In genomic region chr1:248825136-248825535, GRCh38 we compare ENCODE assay signal across 8 cellular contexts. TPM values are rescaled to one million over a fixed set of nuclear protein-coding genes. Genes with fewer than 3 reads are reported as not detected.
DNase-seq lines count a peak whose midpoint lies in the region; ATAC-seq and TF ChIP-seq lines count a peak whose summit lies in the region.

No MANE protein-coding gene starts in this region.

- H3K27me3 ChIP-seq in GM06990 (replicated peaks; ENCODE audit: control insufficient read depth, insufficient read depth, low read length) = no peaks in the 10 kb centered on the region
- no peaks in the 10 kb centered on the region for H3K27me3 ChIP-seq in psoas muscle (ENCODE audit: insufficient read depth in 3 of 3, low read length in 2 of 3)

- no peaks in the 10 kb centered on the region for H3K27me3 Mint-ChIP-seq in T-helper 17 cell

- peak overlapping the region; percentile 99 for H3K4me3 Mint-ChIP-seq in T-helper 17 cell

- peaks cover 5% of the 10 kb centered on the region; the same call in 1 of the 2 replicates for H3K36me3 ChIP-seq in GM06990 (ENCODE audit: control insufficient read depth, insufficient read depth, low read length)
- peaks cover 0 to 9% of the 10 kb centered on the region in 2 donors for H3K36me3 ChIP-seq in psoas muscle (ENCODE audit: insufficient read depth in 1 of 2, low read depth in 1 of 2)

- no peaks in the 10 kb centered on the region for H3K9me3 ChIP-seq in T-helper 17 cell (ENCODE audit: control insufficient read depth, low read length, poor library complexity, severe bottlenecking)
- H3K9me3 ChIP-seq in psoas muscle = no peaks in the 10 kb centered on the region

- H3K4me1 Mint-ChIP-seq in T-helper 17 cell = peaks cover 57% of the 10 kb centered on the region

- TF ChIP-seq CTCF in GM06990 (IDR thresholded peaks at IDR 0.05; ENCODE audit: insufficient read depth, low read length, poor library complexity, severe bottlenecking) (no peak), fibroblast of mammary gland (conservative IDR thresholded peaks at IDR 0.05; ENCODE audit: control insufficient read depth, insufficient read depth, low read depth, low read length) (no peak), psoas muscle (IDR thresholded peaks at IDR 0.05) (no peak)

- peak overlapping the region; percentile 98 for H3K27ac Mint-ChIP-seq in T-helper 17 cell

- H3K4me3 ChIP-seq in GM06990 (replicated peaks; ENCODE audit: low read depth, low read length) (peak overlapping the region; percentile 92), fibroblast of mammary gland (ENCODE audit: control insufficient read depth, low read depth, low read length) (peak overlapping the region; percentile 81), psoas muscle (peak overlapping the region; percentile 83)

- no peak for ATAC-seq in T-helper 17 cell
- ATAC-seq in psoas muscle = no peak
- no peak for ATAC-seq in GM18517 (IDR thresholded peaks at IDR 0.05; ENCODE audit: unreplicated experiment)
- ATAC-seq in HG02763 (IDR thresholded peaks at IDR 0.05; ENCODE audit: unreplicated experiment) = no peak

- H3K36me3 Mint-ChIP-seq in T-helper 17 cell (ENCODE audit: low read depth) = peaks cover 6% of the 10 kb centered on the region

- 20 to 26% (median 22%) methylated on average over 10 of the region's 10 CpGs for whole genome bisulfite sequencing in psoas muscle, 3 donors

- intact Hi-C loops in psoas muscle (cut with DNase I) = no loop called here

- H3K4me1 ChIP-seq in psoas muscle = peaks cover 51% of the 10 kb centered on the region

- DNase-seq in GM06990 (ENCODE audit: extremely low read depth, insufficient read length) (no peak), T-helper 17 cell (no peak), fibroblast of mammary gland (ENCODE audit: low read depth) (peak; percentile 49), psoas muscle (no peak), NOMO-1 treated with dmso at 0.1 percent for 144 hours (lab: John Stamatoyannopoulos, UW; ENCODE audit: unreplicated experiment) (no peak), HUDEP-2 (lab: John Stamatoyannopoulos, UW; ENCODE audit: unreplicated experiment in 76 of 76) (no peak)

- peak overlapping the region; percentile 95 for H3K27ac ChIP-seq in psoas muscle

RNA-seq across cellular contexts. Expression of gene SH3BP5L, which starts 0.6 kb away (rescaled TPM):
- total RNA-seq in T-helper 17 cell = 10 to 100 TPM; 13.3 to 20.0 TPM
- total RNA-seq in psoas muscle = 10 to 100 TPM; 18.6 to 27.9 (median 24.8) TPM
- polyA plus RNA-seq in psoas muscle = 10 to 100 TPM; 21.1 to 52.7 (median 42.0) TPM

RNA-seq across cellular contexts. Expression of gene ZNF672, which starts 12.9 kb away (rescaled TPM):
- total RNA-seq in T-helper 17 cell (10 to 100 TPM; 23.1 to 28.8 TPM), psoas muscle (10 to 100 TPM; 46.2 to 57.0 (median 48.8) TPM)
- 10 to 100 TPM; 25.3 to 51.9 (median 39.5) TPM for polyA plus RNA-seq in psoas muscle

RNA-seq across cellular contexts. Expression of gene ZNF692, which starts 33.7 kb away (rescaled TPM):
- 10 to 100 TPM; 35.0 to 41.4 TPM for total RNA-seq in T-helper 17 cell
- total RNA-seq in psoas muscle = 10 to 100 TPM; 13.4 to 22.9 (median 16.0) TPM
- polyA plus RNA-seq in psoas muscle = 10 to 100 TPM; 19.6 to 30.8 (median 19.9) TPM
